In genomic region chr19:12997967-12998940, GRCh38 we compare ENCODE assay signal across 1 cellular context.
TF ChIP-seq lines count a peak whose summit lies in the region.

No MANE protein-coding gene starts in this region.

TF ChIP-seq in H1, 55 proteins besides CTCF, POLR2A, EP300 and RAD21:
- TF ChIP-seq RFX5 (IDR thresholded peaks at IDR 0.05; ENCODE audit: borderline replicate concordance, low read depth, low read length): no peak
- TF ChIP-seq KDM1A (IDR thresholded peaks at IDR 0.05; ENCODE audit: borderline replicate concordance, low read length): no peak
- TF ChIP-seq RBBP5 (IDR thresholded peaks at IDR 0.05; ENCODE audit: borderline replicate concordance, low read depth, low read length): no peak
- no peak for TF ChIP-seq EZH2 (IDR thresholded peaks at IDR 0.05; ENCODE audit: low read depth, low read length, severe bottlenecking)
- no peak for TF ChIP-seq EGR1 (IDR thresholded peaks at IDR 0.05; ENCODE audit: borderline replicate concordance, low read depth, low read length)
- TF ChIP-seq SP4 (IDR thresholded peaks at IDR 0.05; ENCODE audit: low read length): no peak
- TF ChIP-seq SAP30 (IDR thresholded peaks at IDR 0.05; ENCODE audit: insufficient read depth, insufficient replicate concordance, low read length): no peak
- peak; percentile 8 for TF ChIP-seq RNF2 (IDR thresholded peaks at IDR 0.05; ENCODE audit: borderline replicate concordance, low read depth, low read length, missing control alignments, poor library complexity, severe bottlenecking)
